ENCODE assay signal across 16 cellular contexts in the genomic region with DNA sequence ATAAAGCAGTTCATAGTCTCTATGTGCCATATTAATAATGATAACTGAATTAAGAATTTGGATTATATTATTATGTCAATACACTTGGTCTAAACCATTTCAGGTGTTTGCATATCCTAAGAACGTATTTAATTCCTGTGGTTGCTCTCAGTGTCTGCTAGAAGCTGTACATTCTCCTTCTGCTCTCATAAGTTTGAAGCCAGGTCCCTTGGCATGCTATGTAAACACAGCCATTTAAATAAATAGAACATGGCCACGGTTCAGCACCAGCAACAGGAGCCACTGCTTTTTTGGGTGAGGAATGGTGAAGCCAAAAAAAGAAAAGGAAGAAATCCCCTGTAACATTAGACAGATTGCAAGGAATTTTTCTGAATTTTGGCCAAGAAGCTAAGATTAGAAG. TPM values are rescaled to one million over a fixed set of nuclear protein-coding genes. Genes with fewer than 3 reads are reported as not detected.
DNase-seq lines count a peak whose midpoint lies in the region; ATAC-seq and TF ChIP-seq lines count a peak whose summit lies in the region.
"Had no signal": no experiment of that assay in that cellular context is flagged by ENCODE, and none has a peak within 500 bp of the region (broad histone marks: within the 10 kb centered on the region; RNA-seq: fewer than 3 reads in every experiment).

No MANE protein-coding gene starts in this region.

- in situ Hi-C loops in G401 (cut with HindIII; ENCODE audit: low sequenced_read_pairs), result loop anchor here (10.0 kb wide), 1 partner anchor 105 kb away; a partner anchor contains a TSS
- in situ Hi-C loops in Panc1 (cut with HindIII; ENCODE audit: low pct_unique_long_range_greater_than_20kb, low sequenced_read_pairs), result no loop called here
- in situ Hi-C loops in gastrocnemius medialis (cut with MboI; ENCODE audit: low sequenced_read_pairs in 4 of 4), result no loop called here

- peaks cover 5% of the 10 kb centered on the region; the same call in 1 of the 2 replicates for H3K9me3 ChIP-seq in Panc1 (ENCODE audit: control insufficient read depth, insufficient read depth, low read depth, low read length)
- no peaks in the 10 kb centered on the region for H3K9me3 ChIP-seq in gastrocnemius medialis
- H3K9me3 ChIP-seq: BE2C had no signal

- POLR2A ChIA-PET in Panc1 (lab: Charles Lee), result interaction anchor here (1.2 kb wide), 1 partner anchor 14 kb away, joined by 3 read pairs; no protein-coding TSS in a partner anchor

- DNase-seq in G401 (ENCODE audit: low spot score) (peak; percentile 16), Panc1 (ENCODE audit: low read depth, low spot score) (no peak), fibroblast of the aortic adventitia (ENCODE audit: low read depth) (peak; percentile 31), gastrocnemius medialis (no peak), NCI-H2107 (lab: John Stamatoyannopoulos, UW) (no peak), left cardiac atrium (no peak)
- no peak for DNase-seq in stimulated activated CD4-positive, alpha-beta T cell treated with anti-CD3 and anti-CD28 coated beads, Interleukin-12 subunit alpha, Interleukin-12 subunit beta, amount 100 ng/mL, for 4 hours
- DNase-seq: ACHN; BE2C; C1 segment of cervical spinal cord; CD4-positive, CD25-positive, alpha-beta regulatory T cell; CD8-positive, alpha-beta memory T cell; COR-L47; DMS79 treated with DMSO at 0.1 percent for 48 hours; H9 had no signal

- no peak overlapping the region for H3K4me3 ChIP-seq in Panc1 (ENCODE audit: low read depth in 2 of 2, low read length in 2 of 2)
- no peak overlapping the region for H3K4me3 ChIP-seq in fibroblast of the aortic adventitia (ENCODE audit: low read depth, low read length)
- H3K4me3 ChIP-seq in gastrocnemius medialis, result no peak overlapping the region
- H3K4me3 ChIP-seq: GM12878 had no signal

- H3K36me3 ChIP-seq in Panc1 (ENCODE audit: control insufficient read depth, insufficient read depth, low read length) (no peaks in the 10 kb centered on the region), gastrocnemius medialis (no peaks in the 10 kb centered on the region)
- H3K36me3 ChIP-seq: BE2C had no signal

- H3K4me1 ChIP-seq in Panc1 (ENCODE audit: control insufficient read depth, insufficient read depth, low read length) (peaks cover 25% of the 10 kb centered on the region), gastrocnemius medialis (peaks cover 21% of the 10 kb centered on the region in 2 donors)
- H3K4me1 ChIP-seq: BE2C had no signal

- TF ChIP-seq CTCF in Panc1 (IDR thresholded peaks at IDR 0.05) (no peak), fibroblast of the aortic adventitia (IDR thresholded peaks at IDR 0.05; ENCODE audit: insufficient read depth, low read length) (no peak), gastrocnemius medialis (IDR thresholded peaks at IDR 0.05 in 4 of 5, conservative IDR thresholded peaks at IDR 0.05 in 1 of 5) (no peak)

- BruUV-seq in Panc1 (replicated peaks; lab: Mats Ljungman, UMichigan), result no TSS peak

- CTCF ChIA-PET in Panc1 (lab: Charles Lee), result interaction anchor here (1.0 kb wide), 1 partner anchor 14 kb away, joined by 3 read pairs; no protein-coding TSS in a partner anchor

- H3K27ac ChIP-seq in Panc1 (ENCODE audit: low read length) (peak overlapping the region; percentile 58), gastrocnemius medialis (peak overlapping the region; percentile 70 to 80 (median 78))

- intact Hi-C loops in Panc1 (cut with micrococcal nuclease; ENCODE audit: unreplicated experiment) (no loop called here), gastrocnemius medialis (cut with DNase I; ENCODE audit: low total_unique reads) (loop anchor here (2.0 to 5.0 kb wide), 2 partner anchors 19 to 108 kb away; a partner anchor contains a TSS), left cardiac atrium (cut with DNase I) (no loop called here)

- ATAC-seq in Panc1, result no peak
- ATAC-seq in gastrocnemius medialis, result peak in 1 of 2 donors; percentile 30
- no peak for ATAC-seq in left cardiac atrium
- ATAC-seq: GM12878 had no signal

- H3K27me3 ChIP-seq in Panc1 (ENCODE audit: control insufficient read depth, insufficient read depth, low read length) (no peaks in the 10 kb centered on the region), gastrocnemius medialis (no peaks in the 10 kb centered on the region)
- H3K27me3 ChIP-seq: BE2C had no signal

- no peak for TF ChIP-seq POLR2A in gastrocnemius medialis (IDR thresholded peaks at IDR 0.05)

RNA-seq across cellular contexts. Expression of a gene that starts 19.1 kb away (rescaled TPM):
- total RNA-seq in G401 (2014; rRNA removed; shearing (Covaris generic)), result 58.3 and 63.1 TPM in 2 replicates
- total RNA-seq in Panc1 (2021; ENCODE audit: unreplicated experiment), result 355 TPM
- 366 TPM for polyA plus RNA-seq in Panc1 (2012; ENCODE audit: insufficient read length)
- total RNA-seq in fibroblast of the aortic adventitia (ENCODE audit: low replicate concordance), result 28.0 and 29.6 TPM in 2 replicates
- 10 to 100 TPM in 3 of 4 donors, 1 to 10 TPM in 1; 5.6 to 64.3 (median 25.0) TPM for total RNA-seq in gastrocnemius medialis
- 100 to 1,000 TPM in 1 of 2 donors, 10 to 100 TPM in 1; 98.4 to 140 TPM for total RNA-seq in left cardiac atrium
- total RNA-seq: CD4-positive, CD25-positive, alpha-beta regulatory T cell had no signal
- polyA plus RNA-seq: CD4-positive, CD25-positive, alpha-beta regulatory T cell; CD8-positive, alpha-beta memory T cell had no signal

Comparison
In these comparisons a context has a peak if more than half of its experiments do, and no peak if none do; other contexts are left out.
1. DNase-seq: peak in G401 (single experiment) and fibroblast of the aortic adventitia (single experiment); none in Panc1 (single experiment), gastrocnemius medialis (0 of 2), NCI-H2107 (single experiment), left cardiac atrium (single experiment) and stimulated activated CD4-positive, alpha-beta T cell treated with anti-CD3 and anti-CD28 coated beads, Interleukin-12 subunit alpha, Interleukin-12 subunit beta, amount 100 ng/mL, for 4 hours (single experiment).